8 cellular contexts compared by ENCODE assay signal in genomic region chr4:56575820-56576429, GRCh38.
A peak's percentile ranks its signal among the peaks of the same experiment; 100 is the strongest.
DNase-seq lines count a peak whose midpoint lies in the region; ATAC-seq, FAIRE-seq and TF ChIP-seq lines count a peak whose summit lies in the region.

No MANE protein-coding gene starts in this region.

- no peak overlapping the region for H3K27ac Mint-ChIP-seq in CD4-positive, alpha-beta T cell

- peak; percentile 48 for ATAC-seq in CD4-positive, alpha-beta T cell (ENCODE audit: poor library complexity)
- ATAC-seq in GM18511 (IDR thresholded peaks at IDR 0.05; ENCODE audit: unreplicated experiment) = no peak

- POLR2A ChIA-PET in CD4-positive, alpha-beta T cell (lab: Charles Lee) = interaction anchor here (0.7 to 1.8 kb wide), 4 partner anchors 108 to 261 kb away, joined by 3 to 13 read pairs (median 5); partner anchors contain the start of gene SRP72

- CTCF ChIA-PET in CD4-positive, alpha-beta T cell (lab: Charles Lee) = interaction anchor here (0.5 to 2.1 kb wide), 4 partner anchors 222 to 261 kb away, joined by 3 to 15 read pairs (median 4); no protein-coding TSS in a partner anchor

- no peaks in the 10 kb centered on the region for H3K9me3 ChIP-seq in CD4-positive, alpha-beta T cell (ENCODE audit: control insufficient read depth, low read length)
- no peaks in the 10 kb centered on the region for H3K9me3 ChIP-seq in kidney (ENCODE audit: control insufficient read depth in 1 of 2, low read length in 2 of 2)

- no peak overlapping the region for H3K9ac ChIP-seq in kidney (ENCODE audit: low read length in 2 of 2)

- no peaks in the 10 kb centered on the region for H3K27me3 ChIP-seq in CD4-positive, alpha-beta T cell (ENCODE audit: control insufficient read depth, insufficient read depth, low read length)

- no peaks in the 10 kb centered on the region for H3K27me3 Mint-ChIP-seq in CD4-positive, alpha-beta T cell

- H3K36me3 Mint-ChIP-seq in CD4-positive, alpha-beta T cell (ENCODE audit: low read depth) = no peaks in the 10 kb centered on the region

- H3K36me3 ChIP-seq in kidney (ENCODE audit: control insufficient read depth in 1 of 2, insufficient read depth in 2 of 2, low read length in 2 of 2) = no peaks in the 10 kb centered on the region

- intact Hi-C loops in CD4-positive, alpha-beta T cell (cut with DNase I, micrococcal nuclease) = loop anchor here (1.0 to 10.0 kb wide), 3 partner anchors 223 to 259 kb away; no protein-coding TSS in a partner anchor
- intact Hi-C loops in kidney (cut with DNase I) = no loop called here

- H3K4me3 ChIP-seq in WI38 (ENCODE audit: low read depth, low read length) = no peak overlapping the region
- H3K4me3 ChIP-seq in kidney (ENCODE audit: low read length in 2 of 2) = no peak overlapping the region

- peak; percentile 13 for FAIRE-seq in kidney (lab: Jason Lieb, UNC)

- H3K9me3 Mint-ChIP-seq in CD4-positive, alpha-beta T cell = no peaks in the 10 kb centered on the region

- no peaks in the 10 kb centered on the region for H3K4me1 Mint-ChIP-seq in CD4-positive, alpha-beta T cell (ENCODE audit: low read depth)

- H3K27ac ChIP-seq in CD4-positive, alpha-beta T cell (ENCODE audit: low read depth, low read length) = no peak overlapping the region
- no peak overlapping the region for H3K27ac ChIP-seq in kidney (ENCODE audit: low read depth in 2 of 2, low read length in 2 of 2)

- DNase-seq in CD4-positive, alpha-beta T cell = no peak
- DNase-seq in HS-5 (ENCODE audit: low read depth) = peak; percentile 9
- DNase-seq in kidney = no peak
- no peak for DNase-seq in activated effector memory CD4-positive, alpha-beta T cell treated with Interleukin-2 at 50 U/mL for 16 hours
- no peak for DNase-seq in GOT3 (lab: John Stamatoyannopoulos, UW)
- no peak for DNase-seq in NCI-H2171 treated with DMSO at 0.1 percent for 48 hours (lab: John Stamatoyannopoulos, UW)

- no peak overlapping the region for H3K4me3 Mint-ChIP-seq in CD4-positive, alpha-beta T cell

- peak; percentile 62 for TF ChIP-seq CTCF in CD4-positive, alpha-beta T cell (IDR thresholded peaks at IDR 0.05)
- peak; percentile 31; the same call in 1 of the 2 replicates for TF ChIP-seq CTCF in WI38 (IDR thresholded peaks at IDR 0.05; ENCODE audit: low read depth, low read length)
- peak; percentile 22 for TF ChIP-seq CTCF in kidney (IDR thresholded peaks at IDR 0.05; ENCODE audit: borderline replicate concordance, extremely low read depth, insufficient read depth)

- no peaks in the 10 kb centered on the region for H3K4me1 ChIP-seq in kidney (ENCODE audit: control insufficient read depth in 1 of 2, insufficient read depth in 1 of 2, low read depth in 1 of 2, low read length in 2 of 2)
